17 cellular contexts compared by ENCODE assay signal in the genomic region with DNA sequence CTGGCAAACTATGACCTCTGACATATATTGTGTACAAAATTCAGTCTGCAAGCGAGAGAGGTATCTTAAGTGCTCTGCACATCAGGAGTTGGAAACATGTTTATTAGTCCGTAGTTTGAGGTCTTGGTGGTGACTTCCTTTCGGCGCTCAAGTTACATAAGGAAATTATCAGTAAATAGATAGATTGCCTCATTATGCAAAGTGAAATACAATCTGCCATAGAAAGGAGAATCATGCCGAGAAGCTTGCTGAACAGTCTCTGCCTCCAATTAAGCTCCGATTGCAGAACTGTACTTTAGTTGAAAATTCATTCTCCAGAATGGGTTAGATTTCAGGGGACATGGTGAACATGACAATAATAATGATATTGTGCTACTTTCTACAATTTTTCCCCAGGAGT.
"Had no signal": no experiment of that assay in that cellular context is flagged by ENCODE, and none has a peak within 500 bp of the region (broad histone marks: within the 10 kb centered on the region; RNA-seq: fewer than 3 reads in every experiment).

No MANE protein-coding gene starts in this region.

- H3K9me3 ChIP-seq: adrenal gland, gastroesophageal sphincter, right lobe of liver, upper lobe of right lung had no signal

- H3K27me3 Mint-ChIP-seq: activated naive CD4-positive, alpha-beta T cell treated with anti-CD3 and anti-CD28 coated beads, Interleukin-2, amount 10 ng/mL, durations not matched to agents 7 days and 5 days had no signal

- FAIRE-seq: islet of Langerhans had no signal

- H3K27ac Mint-ChIP-seq: activated naive CD4-positive, alpha-beta T cell treated with anti-CD3 and anti-CD28 coated beads, Interleukin-2, amount 10 ng/mL, durations not matched to agents 7 days and 5 days; endodermal cell; progenitor cell of endocrine pancreas had no signal

- H3K4me3 ChIP-seq: adrenal gland, dorsolateral prefrontal cortex, gastroesophageal sphincter, right lobe of liver, upper lobe of right lung had no signal

- ATAC-seq: gastroesophageal sphincter; left lobe of liver; right lobe of liver; stimulated activated naive CD8-positive, alpha-beta T cell treated with anti-CD3 and anti-CD28 coated beads, Interleukin-15, Interleukin-2, amounts not matched to agents 100 U/mL and 50 U/mL, for 24 hours; upper lobe of right lung had no signal

- H3K27me3 ChIP-seq: adrenal gland, dorsolateral prefrontal cortex, right lobe of liver, upper lobe of right lung had no signal

- H3K36me3 ChIP-seq: adrenal gland, gastroesophageal sphincter, right lobe of liver, upper lobe of right lung had no signal

- H3K27ac ChIP-seq: adrenal gland, dorsolateral prefrontal cortex, gastroesophageal sphincter, right lobe of liver, upper lobe of right lung had no signal

- H3K4me3 Mint-ChIP-seq: activated naive CD4-positive, alpha-beta T cell treated with anti-CD3 and anti-CD28 coated beads, Interleukin-2, amount 10 ng/mL, durations not matched to agents 7 days and 5 days; endodermal cell had no signal

- DNase-seq: activated CD4-positive, alpha-beta T cell treated with anti-CD3 and anti-CD28 coated beads for 1 hour; activated CD4-positive, alpha-beta T cell treated with anti-CD3 and anti-CD28 coated beads, Interleukin-2, amount 50 U/mL, for 48 hours; activated naive CD4-positive, alpha-beta T cell treated with anti-CD3 and anti-CD28 coated beads, Interleukin-2, amount 10 ng/mL, durations not matched to agents 7 days and 5 days; activated T-cell treated with anti-CD3 and anti-CD28 coated beads, Interleukin-2, amount 50 U/mL, for 1 hour; adrenal gland; dorsolateral prefrontal cortex; endodermal cell; erythroblast; midbrain; right lobe of liver; stimulated activated naive CD8-positive, alpha-beta T cell treated with anti-CD3 and anti-CD28 coated beads, Interleukin-15, Interleukin-2, amounts not matched to agents 100 U/mL and 50 U/mL, for 24 hours; T1000; upper lobe of right lung had no signal

- H3K9me3 Mint-ChIP-seq: activated naive CD4-positive, alpha-beta T cell treated with anti-CD3 and anti-CD28 coated beads, Interleukin-2, amount 10 ng/mL, durations not matched to agents 7 days and 5 days; endodermal cell had no signal

- H3K4me1 ChIP-seq: adrenal gland, right lobe of liver, upper lobe of right lung had no signal

- H3K36me3 Mint-ChIP-seq: activated naive CD4-positive, alpha-beta T cell treated with anti-CD3 and anti-CD28 coated beads, Interleukin-2, amount 10 ng/mL, durations not matched to agents 7 days and 5 days had no signal

- H3K4me1 Mint-ChIP-seq: activated naive CD4-positive, alpha-beta T cell treated with anti-CD3 and anti-CD28 coated beads, Interleukin-2, amount 10 ng/mL, durations not matched to agents 7 days and 5 days; endodermal cell had no signal
